ENCODE assay signal across 9 cellular contexts in genomic region chr5:41863871-41864486, GRCh38. TPM values are rescaled to one million over a fixed set of nuclear protein-coding genes. Genes with fewer than 3 reads are reported as not detected.
DNase-seq lines count a peak whose midpoint lies in the region; ATAC-seq, FAIRE-seq and TF ChIP-seq lines count a peak whose summit lies in the region.
"Had no signal": no experiment of that assay in that cellular context is flagged by ENCODE, and none has a peak within 500 bp of the region (broad histone marks: within the 10 kb centered on the region; RNA-seq: fewer than 3 reads in every experiment).

No MANE protein-coding gene starts in this region.

- peaks cover 2% of the 10 kb centered on the region for H3K36me3 Mint-ChIP-seq in Calu3 (ENCODE audit: insufficient read depth, unreplicated experiment)

- H2AFZ ChIP-seq in endothelial cell of umbilical vein (ENCODE audit: low read depth, low read length) = no peak overlapping the region

- no peak overlapping the region for H3K18ac ChIP-seq in mesendoderm (ENCODE audit: low read length)

- CTCF ChIA-PET in Calu3 (lab: Charles Lee) (interaction anchor here (0.8 kb wide), 1 partner anchor 9 kb away, joined by 3 read pairs; no protein-coding TSS in a partner anchor), endothelial cell of umbilical vein (lab: Charles Lee) (interaction anchor here (1.0 to 3.7 kb wide), 3 partner anchors 7 to 904 kb away, joined by 6 to 19 read pairs (median 12); no protein-coding TSS in a partner anchor)

- no peak overlapping the region for H4K5ac ChIP-seq in mesendoderm (ENCODE audit: low read length)

- H2BK5ac ChIP-seq in mesendoderm (ENCODE audit: low read length) = no peak overlapping the region

- BruUV-seq in Calu3 (replicated peaks; lab: Mats Ljungman, UMichigan) (no TSS peak), endothelial cell of umbilical vein (replicated peaks; lab: Mats Ljungman, UMichigan) (no TSS peak)

- dilution Hi-C loops in endothelial cell of umbilical vein (cut with MboI; ENCODE audit: extremely low pct_ligation_motif_present, low sequenced_read_pairs) = no loop called here

- H3K4me1 ChIP-seq in endothelial cell of umbilical vein (ENCODE audit: control insufficient read depth, extremely low read depth, insufficient read depth, low read length) (peaks cover 3% of the 10 kb centered on the region), mesendoderm (ENCODE audit: control insufficient read depth, low read depth, low read length) (no peaks in the 10 kb centered on the region)

- H3K27me3 ChIP-seq in endothelial cell of umbilical vein (ENCODE audit: control insufficient read depth in 2 of 2, insufficient read depth in 2 of 2, low read length in 2 of 2) (no peaks in the 10 kb centered on the region), mesendoderm (ENCODE audit: insufficient read depth, low read length, poor library complexity) (no peaks in the 10 kb centered on the region)

- DNase-seq in Calu3 (no peak), endothelial cell of umbilical vein (ENCODE audit: low read depth, low spot score) (no peak), NCI-H187 treated with DMSO at 0.1 percent for 48 hours (lab: John Stamatoyannopoulos, UW) (no peak), mesendoderm (no peak), sciatic nerve (ENCODE audit: low spot score) (no peak)
- DNase-seq: DMS79 had no signal

- peaks cover 7% of the 10 kb centered on the region for H3K4me1 Mint-ChIP-seq in Calu3 (ENCODE audit: low read depth, unreplicated experiment)

- no peak overlapping the region for H3K23ac ChIP-seq in mesendoderm (ENCODE audit: low read length)

- TF ChIP-seq POLR2A in endothelial cell of umbilical vein (IDR thresholded peaks at IDR 0.05; ENCODE audit: low read depth, low read length) = no peak

- FAIRE-seq in endothelial cell of umbilical vein (lab: Jason Lieb, UNC) = peak; percentile 37

- H3K4me2 ChIP-seq in endothelial cell of umbilical vein (ENCODE audit: insufficient read depth, low read length) (no peak overlapping the region), mesendoderm (ENCODE audit: low read length) (no peak overlapping the region)

- no peak overlapping the region for H3K4ac ChIP-seq in mesendoderm (ENCODE audit: low read depth, low read length)

- H3K36me3 ChIP-seq in endothelial cell of umbilical vein (ENCODE audit: control insufficient read depth in 2 of 2, extremely low read depth in 1 of 2, insufficient read depth in 2 of 2, low read length in 2 of 2) (no peaks in the 10 kb centered on the region), mesendoderm (ENCODE audit: control insufficient read depth, insufficient read depth, low read length) (no peaks in the 10 kb centered on the region)

- H3K9me1 ChIP-seq in endothelial cell of umbilical vein (replicated peaks; ENCODE audit: control insufficient read depth, extremely low read depth, insufficient read depth, low read length) = peaks cover 2% of the 10 kb centered on the region

- H3K9ac ChIP-seq in endothelial cell of umbilical vein (replicated peaks; ENCODE audit: extremely low read depth, insufficient read depth, low read length) = no peak overlapping the region
- no peak overlapping the region for H3K9ac ChIP-seq in mesendoderm (ENCODE audit: low read length)

- H4K20me1 ChIP-seq in endothelial cell of umbilical vein (replicated peaks; ENCODE audit: control insufficient read depth, extremely low read depth, insufficient read depth, low read length) = no peaks in the 10 kb centered on the region

- no peak overlapping the region for H3K4me3 Mint-ChIP-seq in Calu3 (ENCODE audit: low read depth, unreplicated experiment)

- H3K79me2 ChIP-seq in endothelial cell of umbilical vein (ENCODE audit: control insufficient read depth, insufficient read depth, low read length) = peaks cover 30% of the 10 kb centered on the region
- H3K79me2 ChIP-seq in mesendoderm (ENCODE audit: control insufficient read depth, insufficient read depth, low read length) = no peaks in the 10 kb centered on the region

- no peaks in the 10 kb centered on the region for H3K79me1 ChIP-seq in mesendoderm (ENCODE audit: low read length)

- H3K9me3 Mint-ChIP-seq in Calu3 (ENCODE audit: low read depth, unreplicated experiment) = no peaks in the 10 kb centered on the region

- TF ChIP-seq CTCF in Calu3 (IDR thresholded peaks at IDR 0.05; ENCODE audit: unreplicated experiment) = no peak
- no peak for TF ChIP-seq CTCF in endothelial cell of umbilical vein (IDR thresholded peaks at IDR 0.05; ENCODE audit: extremely low read depth in 1 of 2, insufficient read depth in 1 of 2, low read depth in 1 of 2, low read length in 2 of 2)

- peak overlapping the region; percentile 24 for H3K27ac Mint-ChIP-seq in Calu3 (ENCODE audit: unreplicated experiment)

- intact Hi-C loops in Calu3 (cut with micrococcal nuclease; ENCODE audit: unreplicated experiment) = loop anchor here (5.0 to 10.0 kb wide), 3 partner anchors 331 to 903 kb away; no protein-coding TSS in a partner anchor
- intact Hi-C loops in endothelial cell of umbilical vein (cut with micrococcal nuclease) = no loop called here
- intact Hi-C loops in sciatic nerve (cut with DNase I) = no loop called here

- H3K9me3 ChIP-seq in endothelial cell of umbilical vein (replicated peaks; ENCODE audit: control insufficient read depth, insufficient read depth, low read length) = no peaks in the 10 kb centered on the region

- POLR2A ChIA-PET in endothelial cell of umbilical vein (lab: Charles Lee) = no interaction called here

- ATAC-seq in GM19463 (IDR thresholded peaks at IDR 0.05; ENCODE audit: unreplicated experiment) = peak; percentile 63
- ATAC-seq in HG03378 (IDR thresholded peaks at IDR 0.05; ENCODE audit: unreplicated experiment) = peak; percentile 80
- ATAC-seq in HG03139 (IDR thresholded peaks at IDR 0.05; ENCODE audit: unreplicated experiment) = no peak
- no peak for ATAC-seq in sciatic nerve

- H3K27ac ChIP-seq in endothelial cell of umbilical vein (ENCODE audit: insufficient read depth, low read depth, low read length) = no peak overlapping the region
- no peak overlapping the region for H3K27ac ChIP-seq in mesendoderm (ENCODE audit: low read depth, low read length)

- no peak overlapping the region for H2BK120ac ChIP-seq in mesendoderm (ENCODE audit: low read depth, low read length)

- no peak overlapping the region for H2AK5ac ChIP-seq in mesendoderm (ENCODE audit: low read length)

- H3K27me3 Mint-ChIP-seq in Calu3 (ENCODE audit: unreplicated experiment) = no peaks in the 10 kb centered on the region

- no peak overlapping the region for H3K4me3 ChIP-seq in endothelial cell of umbilical vein (replicated peaks in 1 of 3; ENCODE audit: insufficient read depth in 1 of 3, low read depth in 1 of 3, low read length in 3 of 3)
- H3K4me3 ChIP-seq in mesendoderm (ENCODE audit: low read length) = no peak overlapping the region

- H4K8ac ChIP-seq in mesendoderm (ENCODE audit: low read depth, low read length) = no peak overlapping the region

- H2BK15ac ChIP-seq in mesendoderm (replicated peaks; ENCODE audit: low read depth) = no peak overlapping the region

- H3K56ac ChIP-seq in mesendoderm (ENCODE audit: low read length) = no peak overlapping the region

TF ChIP-seq in endothelial cell of umbilical vein, 7 proteins besides CTCF, POLR2A, EP300 and RAD21:
- TF ChIP-seq GATA2 (IDR thresholded peaks at IDR 0.05; ENCODE audit: insufficient read depth, insufficient read length, low read depth, low read length) = no peak
- no peak for TF ChIP-seq MYC (IDR thresholded peaks at IDR 0.05; ENCODE audit: low read depth, low read length)
- TF ChIP-seq EZH2 (IDR thresholded peaks at IDR 0.05; ENCODE audit: borderline replicate concordance, low read depth, low read length, severe bottlenecking) = no peak
- no peak for TF ChIP-seq POLR2AphosphoS5 (IDR thresholded peaks at IDR 0.05; ENCODE audit: insufficient read depth, low read depth, low read length)
- no peak for TF ChIP-seq FOS (IDR thresholded peaks at IDR 0.05; ENCODE audit: borderline replicate concordance, insufficient read depth, low read length)
- no peak for TF ChIP-seq MAX (IDR thresholded peaks at IDR 0.05; ENCODE audit: insufficient read depth, insufficient read length)
- TF ChIP-seq JUN (IDR thresholded peaks at IDR 0.05; ENCODE audit: borderline replicate concordance, insufficient read depth, insufficient read length, low read depth) = no peak

RNA-seq across cellular contexts. Expression of gene OXCT1, which starts 6.2 kb away (rescaled TPM):
- total RNA-seq in Calu3 (2022) (13.2 and 14.2 TPM in 2 replicates), endothelial cell of umbilical vein (33.7 and 37.4 TPM in 2 replicates), sciatic nerve (29.2 TPM)
- 10.3 and 12.8 TPM in 2 replicates for polyA plus RNA-seq in endothelial cell of umbilical vein
- 18.7 and 20.7 TPM in 2 replicates for polyA plus RNA-seq in endothelial cell of umbilical vein (2011; cell fraction: cytosol; rRNA removed)
- 28.2 and 30.7 TPM in 2 replicates for polyA plus RNA-seq in endothelial cell of umbilical vein (2011; cell fraction: nucleus; rRNA removed)
- polyA plus RNA-seq in endothelial cell of umbilical vein (2012) = 39.1 and 44.9 TPM in 2 replicates
- polyA minus RNA-seq in endothelial cell of umbilical vein = 25.8 and 29.0 TPM in 2 replicates
- 28.5 TPM for polyA minus RNA-seq in endothelial cell of umbilical vein (2011; cell fraction: cytosol; rRNA and poly(A)+ RNA removed)
- polyA minus RNA-seq in endothelial cell of umbilical vein (2011; cell fraction: nucleus; rRNA and poly(A)+ RNA removed) = 27.1 and 39.2 TPM in 2 replicates
- polyA plus RNA-seq in mesendoderm (2013, experiment 1 of 2) = 15.9 TPM
- 17.1 TPM for polyA plus RNA-seq in mesendoderm (2013, experiment 2 of 2)

RNA-seq across cellular contexts. Expression of gene RIMOC1, which starts 40.2 kb away (rescaled TPM):
- total RNA-seq in Calu3 (2022) (27.6 and 28.5 TPM in 2 replicates), endothelial cell of umbilical vein (27.4 and 32.0 TPM in 2 replicates), sciatic nerve (31.4 TPM)
- 13.1 and 15.7 TPM in 2 replicates for polyA plus RNA-seq in endothelial cell of umbilical vein
- 9.7 and 10.7 TPM in 2 replicates for polyA plus RNA-seq in endothelial cell of umbilical vein (2011; cell fraction: cytosol; rRNA removed)
- 9.0 and 13.7 TPM in 2 replicates for polyA plus RNA-seq in endothelial cell of umbilical vein (2011; cell fraction: nucleus; rRNA removed)
- polyA plus RNA-seq in endothelial cell of umbilical vein (2012) = 6.8 and 9.2 TPM in 2 replicates
- polyA minus RNA-seq in endothelial cell of umbilical vein = 23.4 and 31.2 TPM in 2 replicates
- 26.5 TPM for polyA minus RNA-seq in endothelial cell of umbilical vein (2011; cell fraction: cytosol; rRNA and poly(A)+ RNA removed)
- 10.4 and 18.0 TPM in 2 replicates for polyA minus RNA-seq in endothelial cell of umbilical vein (2011; cell fraction: nucleus; rRNA and poly(A)+ RNA removed)
- 17.3 TPM for polyA plus RNA-seq in mesendoderm (2013, experiment 1 of 2)
- polyA plus RNA-seq in mesendoderm (2013, experiment 2 of 2) = 16.4 TPM

Comparison
In these comparisons a context has a peak if more than half of its experiments do, and no peak if none do; other contexts are left out.
1. ATAC-seq: peak in GM19463 (single experiment) and HG03378 (single experiment); none in HG03139 (single experiment) and sciatic nerve (single experiment).